Comparison of ENCODE assay signal across 23 cellular contexts in the genomic region with DNA sequence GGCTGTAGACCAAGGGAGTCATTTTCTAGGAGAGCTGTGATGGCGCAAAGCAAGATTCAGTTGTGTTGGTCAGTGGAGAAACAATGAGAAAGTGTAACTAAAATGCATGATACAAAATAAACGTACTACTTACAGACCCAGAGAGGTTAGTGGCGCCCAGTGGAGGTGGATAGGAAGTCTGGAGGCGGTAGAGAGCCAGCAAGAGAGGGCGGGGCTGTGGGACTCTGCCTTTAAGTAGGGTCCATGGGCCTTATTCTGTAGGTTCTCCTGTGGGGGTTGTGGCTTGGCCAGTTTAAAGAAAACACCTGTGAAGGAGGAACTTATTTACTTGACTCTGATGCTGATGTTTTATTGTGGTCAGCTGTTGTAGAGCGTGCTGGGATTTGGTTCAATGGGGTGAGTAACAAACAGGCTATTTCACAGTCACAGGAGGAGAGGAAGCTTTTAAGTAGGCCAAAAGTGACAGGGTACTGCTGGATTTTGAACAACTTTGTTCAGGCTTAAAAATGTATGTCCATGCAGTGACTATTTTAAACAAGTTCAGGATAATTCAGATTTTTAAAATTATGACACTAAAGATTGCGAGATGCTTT.
DNase-seq lines count a peak whose midpoint lies in the region; TF ChIP-seq lines count a peak whose summit lies in the region.
"Had no signal": no experiment of that assay in that cellular context is flagged by ENCODE, and none has a peak within 500 bp of the region (broad histone marks: within the 10 kb centered on the region; RNA-seq: fewer than 3 reads in every experiment).

No MANE protein-coding gene starts in this region.

- peaks cover 5 to 6% of the 10 kb centered on the region in 2 experiments for H3K4me1 Mint-ChIP-seq in H9
- H3K4me1 Mint-ChIP-seq in nephron progenitor cell, result peaks cover 6% of the 10 kb centered on the region
- H3K4me1 Mint-ChIP-seq: CD4-positive, alpha-beta memory T cell had no signal

- H2BK20ac ChIP-seq in H9 (ENCODE audit: low read depth, low read length, poor library complexity, severe bottlenecking), result no peak overlapping the region

- peak; percentile 51 for DNase-seq in H9
- no peak for DNase-seq in PC-9
- DNase-seq in epithelial cell of esophagus (ENCODE audit: low read depth), result peak; percentile 25
- DNase-seq in nephron progenitor cell, result no peak
- no peak for DNase-seq in NCI-H1105 treated with DMSO at 0.1 percent for 48 hours (lab: John Stamatoyannopoulos, UW)
- DNase-seq in GM19238 (ENCODE audit: insufficient read length, low spot score), result no peak
- no peak for DNase-seq in trophoblast cell
- DNase-seq: Caco-2; CD4-positive, alpha-beta memory T cell; DMS 273 treated with DMSO at 0.1 percent for 48 hours; DMS79 treated with DMSO at 0.1 percent for 48 hours; KG1; NCI-H1092 treated with DMSO at 0.1 percent for 48 hours; NCI-H146; NCI-H2029; NCI-H2227 treated with DMSO at 0.1 percent for 48 hours; NCI-H510A treated with DMSO at 0.1 percent for 48 hours; NCI-H748 treated with DMSO at 0.1 percent for 48 hours; OCI-M1; SHP77 treated with DMSO at 0.1 percent for 48 hours had no signal

- H3K4me2 ChIP-seq in H9 (ENCODE audit: insufficient read depth, insufficient read length, low read length) (no peak overlapping the region), PC-9 (no peak overlapping the region), trophoblast cell (ENCODE audit: low read length) (no peak overlapping the region)
- H3K4me2 ChIP-seq: BLaER1 treated with 17β-estradiol and CSF1 and Interleukin-3, amounts not matched to agents 10 nM and 100 nM had no signal

- TF ChIP-seq CTCF in H9 (conservative IDR thresholded peaks at IDR 0.05), result no peak
- TF ChIP-seq CTCF in PC-9 (conservative IDR thresholded peaks at IDR 0.05), result no peak
- no peak for TF ChIP-seq CTCF in epithelial cell of esophagus (IDR thresholded peaks at IDR 0.05; ENCODE audit: insufficient read depth, low read depth, low read length, missing control alignments)
- no peak for TF ChIP-seq CTCF in nephron progenitor cell (IDR thresholded peaks at IDR 0.05)

- H3K4me3 ChIP-seq in PC-9 (no peak overlapping the region), epithelial cell of esophagus (ENCODE audit: low read length) (no peak overlapping the region), trophoblast cell (ENCODE audit: low read depth, low read length) (no peak overlapping the region)
- H3K4me3 ChIP-seq: BLaER1 treated with 17β-estradiol and CSF1 and Interleukin-3, amounts not matched to agents 10 nM and 100 nM; HAP-1; SK-N-MC had no signal

- H3K27ac ChIP-seq in H9 (ENCODE audit: insufficient read length, low read depth, low read length) (no peak overlapping the region), PC-9 (no peak overlapping the region), trophoblast cell (ENCODE audit: low read depth, low read length) (no peak overlapping the region)
- H3K27ac ChIP-seq: BLaER1 treated with 17β-estradiol and CSF1 and Interleukin-3, amounts not matched to agents 10 nM and 100 nM; SK-N-MC had no signal

- BruUV-seq in PC-9 (replicated peaks; lab: Mats Ljungman, UMichigan), result no TSS peak

- no peak overlapping the region for H2BK15ac ChIP-seq in H9 (ENCODE audit: low read depth, low read length)

- H4K8ac ChIP-seq in H9 (replicated peaks; ENCODE audit: insufficient read length, low read depth, low read length), result no peak overlapping the region
- H4K8ac ChIP-seq in trophoblast cell (ENCODE audit: low read depth, low read length), result no peak overlapping the region

- no peak overlapping the region for H2AFZ ChIP-seq in H9 (ENCODE audit: low read length)
- peak overlapping the region; percentile 58; the same call in 1 of the 2 replicates for H2AFZ ChIP-seq in PC-9
- no peak overlapping the region for H2AFZ ChIP-seq in trophoblast cell (ENCODE audit: insufficient read depth, low read length, poor library complexity)

- intact Hi-C loops in PC-9 (cut with micrococcal nuclease; ENCODE audit: unreplicated experiment), result no loop called here

- H3K79me1 ChIP-seq in H9 (ENCODE audit: insufficient read depth, low read depth, low read length, poor library complexity, severe bottlenecking) (no peaks in the 10 kb centered on the region), trophoblast cell (ENCODE audit: low read length) (no peaks in the 10 kb centered on the region)

- H3K9ac ChIP-seq in H9 (ENCODE audit: extremely low read depth, insufficient read length, low read length) (no peak overlapping the region), trophoblast cell (ENCODE audit: low read length) (no peak overlapping the region)
- H3K9ac ChIP-seq: BLaER1 treated with 17β-estradiol and CSF1 and Interleukin-3, amounts not matched to agents 10 nM and 100 nM had no signal

- H3K14ac ChIP-seq in H9 (ENCODE audit: insufficient read depth, low read length) (no peak overlapping the region), trophoblast cell (ENCODE audit: low read length) (no peak overlapping the region)

- H3K36me3 ChIP-seq in PC-9 (ENCODE audit: low read depth) (no peaks in the 10 kb centered on the region), trophoblast cell (ENCODE audit: control insufficient read depth in 1 of 2, insufficient read depth in 2 of 2, low read length in 2 of 2) (no peaks in the 10 kb centered on the region)
- H3K36me3 ChIP-seq: BLaER1 treated with 17β-estradiol and CSF1 and Interleukin-3, amounts not matched to agents 10 nM and 100 nM; HAP-1 had no signal

- H3F3A ChIP-seq in PC-9 (ENCODE audit: insufficient read depth, low read depth), result no peaks in the 10 kb centered on the region

- no peak overlapping the region for H4K91ac ChIP-seq in H9 (ENCODE audit: insufficient read length, low read depth, low read length)
- no peak overlapping the region for H4K91ac ChIP-seq in trophoblast cell (ENCODE audit: low read depth, low read length)

- no peak overlapping the region for H2BK5ac ChIP-seq in H9 (ENCODE audit: insufficient read length, low read length)
- no peak overlapping the region for H2BK5ac ChIP-seq in trophoblast cell (ENCODE audit: low read depth, low read length, poor library complexity)

- H2AK5ac ChIP-seq in H9 (ENCODE audit: insufficient read length, low read length) (no peak overlapping the region), trophoblast cell (ENCODE audit: low read length) (no peak overlapping the region)

- no peaks in the 10 kb centered on the region for H3K27me3 ChIP-seq in H9 (ENCODE audit: insufficient read depth, low read length)
- H3K27me3 ChIP-seq in PC-9 (ENCODE audit: insufficient read depth, low read depth), result no peaks in the 10 kb centered on the region
- no peaks in the 10 kb centered on the region for H3K27me3 ChIP-seq in trophoblast cell (ENCODE audit: insufficient read depth, low read length)
- H3K27me3 ChIP-seq: BLaER1 treated with 17β-estradiol and CSF1 and Interleukin-3, amounts not matched to agents 10 nM and 100 nM had no signal

- H3K56ac ChIP-seq in H9 (ENCODE audit: insufficient read length, low read depth, low read length), result no peak overlapping the region

- CTCF ChIA-PET in PC-9 (lab: Charles Lee), result no interaction called here

- no peak overlapping the region for H3K18ac ChIP-seq in H9 (ENCODE audit: insufficient read length, low read depth, low read length)
- H3K18ac ChIP-seq in trophoblast cell (ENCODE audit: low read length), result no peak overlapping the region

- no peak overlapping the region for H2BK12ac ChIP-seq in H9 (ENCODE audit: insufficient read length, low read depth, low read length)
- no peak overlapping the region for H2BK12ac ChIP-seq in trophoblast cell (ENCODE audit: low read length)

- H4K12ac ChIP-seq in trophoblast cell (ENCODE audit: low read depth, low read length), result no peak overlapping the region

- no peak overlapping the region for H4K5ac ChIP-seq in H9 (ENCODE audit: insufficient read length, low read depth, low read length)

- no peaks in the 10 kb centered on the region for H3K23me2 ChIP-seq in H9 (ENCODE audit: insufficient read length, low read depth, low read length, poor library complexity, severe bottlenecking)

- POLR2A ChIA-PET in PC-9 (lab: Charles Lee; ENCODE audit: unreplicated experiment), result no interaction called here

- H3K27me3 Mint-ChIP-seq in H9 (ENCODE audit: low read depth), result no peaks in the 10 kb centered on the region
- no peaks in the 10 kb centered on the region for H3K27me3 Mint-ChIP-seq in nephron progenitor cell (ENCODE audit: low read depth, poor library complexity)
- H3K27me3 Mint-ChIP-seq: CD4-positive, alpha-beta memory T cell had no signal

- H3K27ac Mint-ChIP-seq in H9, result peak overlapping the region in 1 of 3 experiments; percentile 29; a peak in 1 of 7 replicates
- H3K27ac Mint-ChIP-seq in nephron progenitor cell, result peak overlapping the region; percentile 33
- H3K27ac Mint-ChIP-seq: CD4-positive, alpha-beta memory T cell had no signal

- H3K9me3 ChIP-seq in H9 (ENCODE audit: control insufficient read depth, low read depth, low read length) (no peaks in the 10 kb centered on the region), PC-9 (ENCODE audit: insufficient read depth, low read depth) (no peaks in the 10 kb centered on the region), trophoblast cell (ENCODE audit: insufficient read depth, low read depth, low read length) (no peaks in the 10 kb centered on the region)
- H3K9me3 ChIP-seq: BLaER1 treated with 17β-estradiol and CSF1 and Interleukin-3, amounts not matched to agents 10 nM and 100 nM; Caco-2 had no signal

- no peaks in the 10 kb centered on the region for H3K79me2 ChIP-seq in H9 (ENCODE audit: insufficient read depth, low read length)
- H3K79me2 ChIP-seq in PC-9 (ENCODE audit: low read depth), result no peaks in the 10 kb centered on the region
- no peaks in the 10 kb centered on the region for H3K79me2 ChIP-seq in trophoblast cell (ENCODE audit: control insufficient read depth, insufficient read depth, low read length, poor library complexity)

- no CpG with 5 or more reads among the region's 7 CpGs for WGBS in H9 (ENCODE audit: extremely low coverage, insufficient read length, low lambda C conversion rate)
- WGBS in trophoblast cell (ENCODE audit: extremely low coverage, insufficient coverage, insufficient read length), result no CpG with 5 or more reads among the region's 7 CpGs

- H4K20me1 ChIP-seq in H9 (ENCODE audit: control insufficient read depth, insufficient read depth, insufficient read length) (no peaks in the 10 kb centered on the region), PC-9 (ENCODE audit: insufficient read depth) (no peaks in the 10 kb centered on the region)
- H4K20me1 ChIP-seq: BLaER1 treated with 17β-estradiol and CSF1 and Interleukin-3, amounts not matched to agents 10 nM and 100 nM had no signal

- H3K36me3 Mint-ChIP-seq in H9 (ENCODE audit: insufficient read depth in 1 of 3, low read depth in 3 of 3) (peaks cover 0 to 3% (median 0%) of the 10 kb centered on the region in 3 experiments; a peak in 3 of 7 replicates), nephron progenitor cell (ENCODE audit: low read depth) (no peaks in the 10 kb centered on the region)
- H3K36me3 Mint-ChIP-seq: CD4-positive, alpha-beta memory T cell had no signal

- H3T11ph ChIP-seq in H9 (ENCODE audit: low read length), result no peak overlapping the region

- no peaks in the 10 kb centered on the region for H3K9me2 ChIP-seq in PC-9 (ENCODE audit: insufficient read depth)

- H3K23ac ChIP-seq in H9 (ENCODE audit: insufficient read length, low read depth, low read length) (no peak overlapping the region), trophoblast cell (ENCODE audit: low read length) (no peak overlapping the region)

- no peaks in the 10 kb centered on the region for H3K4me1 ChIP-seq in H9 (ENCODE audit: insufficient read depth, low read length)
- H3K4me1 ChIP-seq in PC-9 (replicated peaks; ENCODE audit: insufficient read depth), result 0 out of 2 replicates have a peak, but pooled peaks cover 3% of the 10 kb centered on the region
- no peaks in the 10 kb centered on the region for H3K4me1 ChIP-seq in trophoblast cell (ENCODE audit: control insufficient read depth in 1 of 2, insufficient read depth in 2 of 2, low read length in 2 of 2)
- H3K4me1 ChIP-seq: BLaER1 treated with 17β-estradiol and CSF1 and Interleukin-3, amounts not matched to agents 10 nM and 100 nM; Caco-2; HAP-1 had no signal

- H3K4ac ChIP-seq in H9 (ENCODE audit: low read depth, low read length) (no peak overlapping the region), trophoblast cell (ENCODE audit: low read depth, low read length) (no peak overlapping the region)

- no peak overlapping the region for H3K4me3 Mint-ChIP-seq in H9
- H3K4me3 Mint-ChIP-seq in nephron progenitor cell, result no peak overlapping the region
- H3K4me3 Mint-ChIP-seq: CD4-positive, alpha-beta memory T cell had no signal

- H3K9me3 Mint-ChIP-seq in H9 (peaks cover 0 to 9% of the 10 kb centered on the region in 2 experiments; a peak in 3 of 5 replicates), nephron progenitor cell (peaks cover 3% of the 10 kb centered on the region)

- no peak overlapping the region for H2BK120ac ChIP-seq in H9 (ENCODE audit: low read depth, low read length, poor library complexity, severe bottlenecking)
- no peak overlapping the region for H2BK120ac ChIP-seq in trophoblast cell (ENCODE audit: insufficient read depth, low read length, poor library complexity)

Comparison
In these comparisons a context has a peak if more than half of its experiments do, and no peak if none do; other contexts are left out.
1. DNase-seq: peak in H9 (single experiment) and epithelial cell of esophagus (single experiment); none in PC-9 (0 of 2), nephron progenitor cell (single experiment), NCI-H1105 treated with DMSO at 0.1 percent for 48 hours (single experiment), GM19238 (single experiment) and trophoblast cell (0 of 2).